ENCODE assay signal across 25 cellular contexts in the genomic region with DNA sequence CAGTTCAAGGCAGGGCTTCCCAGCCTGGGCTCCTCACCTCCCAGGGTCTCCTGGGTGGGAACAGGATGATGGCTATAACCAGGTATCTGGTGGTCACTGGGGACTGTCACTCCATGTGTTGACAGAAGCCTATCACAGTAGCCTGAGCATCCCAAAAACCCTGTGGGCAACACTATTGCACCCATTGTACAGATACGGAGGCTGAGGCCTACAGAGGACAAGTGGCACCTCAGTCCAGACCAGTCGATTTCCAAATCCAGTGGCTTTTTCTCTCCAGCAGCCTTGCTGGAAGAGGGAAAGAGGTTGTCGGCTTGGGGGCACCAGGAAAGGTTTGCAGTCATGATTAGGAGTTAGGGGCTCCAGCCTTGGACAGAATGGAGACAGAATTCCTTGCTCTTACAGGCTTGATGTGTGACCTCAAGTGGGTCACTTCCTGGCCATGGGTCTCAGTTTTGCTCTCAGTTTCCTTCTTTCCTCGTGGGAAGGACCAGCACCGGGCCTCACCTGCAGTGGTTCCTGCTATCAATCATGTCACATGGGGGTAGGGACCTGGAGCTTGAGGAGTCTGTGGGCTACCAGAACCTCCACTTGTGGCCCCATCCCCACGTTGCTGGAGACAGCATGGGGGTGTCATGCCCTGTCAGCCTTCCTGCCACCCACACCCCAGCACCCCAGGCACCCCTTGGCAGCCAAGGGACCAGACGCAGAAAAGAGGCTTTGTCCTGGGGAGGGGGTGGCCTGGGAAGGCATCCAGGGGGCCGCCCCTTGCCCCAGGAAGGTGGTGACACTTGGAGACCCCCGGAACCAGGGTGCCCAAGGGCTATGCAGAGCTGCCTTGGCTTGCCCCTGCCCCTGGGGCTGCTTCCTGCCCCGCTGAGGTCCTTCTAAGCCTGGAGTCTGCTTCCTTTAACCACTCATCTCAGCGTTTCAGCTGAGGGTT. TPM values are rescaled to one million over a fixed set of nuclear protein-coding genes. Genes with fewer than 3 reads are reported as not detected.
DNase-seq lines count a peak whose midpoint lies in the region; ATAC-seq, FAIRE-seq and TF ChIP-seq lines count a peak whose summit lies in the region.
"Had no signal": no experiment of that assay in that cellular context is flagged by ENCODE, and none has a peak within 500 bp of the region (broad histone marks: within the 10 kb centered on the region; RNA-seq: fewer than 3 reads in every experiment).

No MANE protein-coding gene starts in this region.

- POLR2A ChIA-PET in HEK293 (lab: Yijun Ruan, JAX), result no interaction called here

- H3K27me3 ChIP-seq in bronchial epithelial cell (ENCODE audit: control insufficient read depth, insufficient read depth, low read length) (peaks cover 18% of the 10 kb centered on the region), spleen (replicated peaks in 1 of 7) (peaks cover 0 to 59% (median 3%) of the 10 kb centered on the region in 7 donors), body of pancreas (no peaks in the 10 kb centered on the region)
- H3K27me3 ChIP-seq: suprapubic skin had no signal

- H3K9me3 ChIP-seq in HEK293 (ENCODE audit: control insufficient read depth, insufficient read depth, low read depth, low read length), result no peaks in the 10 kb centered on the region
- H3K9me3 ChIP-seq in spleen, result no peaks in the 10 kb centered on the region
- no peaks in the 10 kb centered on the region for H3K9me3 ChIP-seq in body of pancreas
- H3K9me3 ChIP-seq: suprapubic skin had no signal

- H3K4me1 ChIP-seq in HEK293 (ENCODE audit: control insufficient read depth, insufficient read depth, low read length) (no peaks in the 10 kb centered on the region), spleen (peaks cover 23 to 83% (median 57%) of the 10 kb centered on the region in 6 donors), body of pancreas (peaks cover 26% of the 10 kb centered on the region)

- TF ChIP-seq POLR2A in spleen (IDR thresholded peaks at IDR 0.05) (no peak), body of pancreas (IDR thresholded peaks at IDR 0.05) (no peak)

- peak; percentile 83 for FAIRE-seq in bronchial epithelial cell (lab: Jason Lieb, UNC)
- FAIRE-seq: frontal cortex, G401.6 had no signal

- no peak for DNase-seq in bronchial epithelial cell (ENCODE audit: low read depth)
- DNase-seq in spleen, result no peak
- no peak for DNase-seq in NCI-H1694 (lab: John Stamatoyannopoulos, UW)
- no peak for DNase-seq in body of pancreas
- no peak for DNase-seq in cerebellar nuclear complex (lab: John Stamatoyannopoulos, UW)
- DNase-seq: activated CD4-positive, alpha-beta memory T cell treated with anti-CD3 and anti-CD28 coated beads, Interleukin-2, amount 10 ng/mL, durations not matched to agents 7 days and 5 days; activated CD4-positive, CD25-positive, alpha-beta regulatory T cell treated with anti-CD3 and anti-CD28 coated beads, Interleukin-2, amount 50 U/mL, for 72 hours; activated CD8-positive, alpha-beta memory T cell treated with anti-CD3 and anti-CD28 coated beads, Interleukin-2, amount 50 U/mL, for 48 hours; activated naive CD4-positive, alpha-beta T cell treated with anti-CD3 and anti-CD28 coated beads, Interleukin-2, amount 50 U/mL, for 16 hours; CD4-positive, CD25-positive, alpha-beta regulatory T cell; cortex of kidney; H9; NCI-H1436 treated with DMSO at 0.1 percent for 48 hours; NCI-H446 treated with DMSO at 0.1 percent for 48 hours; stimulated activated naive CD4-positive, alpha-beta T cell; T-helper 17 cell had no signal

- H3K4me3 ChIP-seq in GM08714 (ENCODE audit: low read length), result peak overlapping the region; percentile 84; the same call in 1 of the 2 replicates
- no peak overlapping the region for H3K4me3 ChIP-seq in HEK293 (ENCODE audit: low read depth, low read length)
- H3K4me3 ChIP-seq in bronchial epithelial cell (ENCODE audit: low read depth, low read length), result no peak overlapping the region
- peak overlapping the region in 5 of 8 donors; percentile 53 to 77 (median 64) for H3K4me3 ChIP-seq in spleen
- no peak overlapping the region for H3K4me3 ChIP-seq in body of pancreas
- H3K4me3 ChIP-seq: SK-N-MC had no signal

- H3K36me3 ChIP-seq in HEK293 (ENCODE audit: control insufficient read depth in 2 of 2, insufficient read depth in 1 of 2, low read length in 2 of 2) (no peaks in the 10 kb centered on the region), bronchial epithelial cell (ENCODE audit: control insufficient read depth, insufficient read depth, low read length) (no peaks in the 10 kb centered on the region), spleen (no peaks in the 10 kb centered on the region), body of pancreas (replicated peaks in 1 of 2; ENCODE audit: insufficient read depth in 1 of 2, low read depth in 2 of 2) (no peaks in the 10 kb centered on the region)
- H3K36me3 ChIP-seq: suprapubic skin had no signal

- no peak for ATAC-seq in body of pancreas
- ATAC-seq: activated T-helper 17 cell treated with anti-CD3 and anti-CD28 coated beads, Interleukin-2, amount 50 U/mL, for 72 hours; T-helper 17 cell had no signal

- CTCF ChIA-PET in HEK293 (lab: Yijun Ruan, JAX), result interaction anchor here (0.7 to 5.5 kb wide), 4 partner anchors 37 to 247 kb away, joined by 3 to 44 read pairs (median 6); no protein-coding TSS in a partner anchor

- WGBS in spleen, 5 donors, result 37 to 47% (median 41%) methylated on average over 11 of the region's 11 CpGs
- 60 to 68% methylated on average over 7 to 11 of the region's 11 CpGs for WGBS in body of pancreas, 2 donors

- intact Hi-C loops in spleen (cut with DNase I; ENCODE audit: low total_unique reads) (no loop called here), body of pancreas (cut with DNase I) (loop anchor here (5.0 kb wide), 1 partner anchor 34 kb away; no protein-coding TSS in a partner anchor)

- H3K27ac ChIP-seq in HEK293 (ENCODE audit: extremely low read depth, low read depth, low read length), result no peak overlapping the region
- peak overlapping the region in 7 of 8 donors; percentile 11 to 91 (median 68) for H3K27ac ChIP-seq in spleen
- H3K27ac ChIP-seq in body of pancreas, result no peak overlapping the region
- H3K27ac ChIP-seq: RWPE1, SK-N-MC, suprapubic skin had no signal

- TF ChIP-seq CTCF in HEK293 (tag by site-specific recombination; IDR thresholded peaks at IDR 0.05), result no peak
- no peak for TF ChIP-seq CTCF in bronchial epithelial cell (IDR thresholded peaks at IDR 0.05; ENCODE audit: insufficient read depth, low read length, severe bottlenecking)
- no peak for TF ChIP-seq CTCF in spleen (IDR thresholded peaks at IDR 0.05 in 8 of 11, conservative IDR thresholded peaks at IDR 0.05 in 3 of 11)
- no peak for TF ChIP-seq CTCF in body of pancreas (IDR thresholded peaks at IDR 0.05)

TF ChIP-seq in HEK293, 187 proteins besides CTCF, POLR2A, EP300 and RAD21 (continues in another document):
- TF ChIP-seq ZNF664 (tag by site-specific recombination; IDR thresholded peaks at IDR 0.05) (no peak), HOXC10 (CRISPR knock-in tag; IDR thresholded peaks at IDR 0.05) (no peak), HOXD13 (CRISPR knock-in tag; IDR thresholded peaks at IDR 0.05; ENCODE audit: borderline replicate concordance) (no peak), GLIS2 (tag by site-specific recombination; IDR thresholded peaks at IDR 0.05) (0 out of 2 replicates have a peak, but pooled peaks have one; percentile 18), ZBTB17 (tag by site-specific recombination; IDR thresholded peaks at IDR 0.05) (0 out of 2 replicates have a peak, but pooled peaks have one; percentile 19), EGR2 (tag by site-specific recombination; IDR thresholded peaks at IDR 0.05; ENCODE audit: low read depth) (no peak), ZNF658 (tag by site-specific recombination; IDR thresholded peaks at IDR 0.05) (no peak), ZNF701 (tag by site-specific recombination; IDR thresholded peaks at IDR 0.05) (no peak), KLF17 (tag by site-specific recombination; IDR thresholded peaks at IDR 0.05) (no peak), ZNF10 (tag by site-specific recombination; IDR thresholded peaks at IDR 0.05) (no peak), ZNF704 (tag by site-specific recombination; IDR thresholded peaks at IDR 0.05) (no peak), PRDM1 (tag by site-specific recombination; IDR thresholded peaks at IDR 0.05) (no peak), ZNF677 (tag by site-specific recombination; IDR thresholded peaks at IDR 0.05) (no peak), ZNF138 (tag by site-specific recombination; IDR thresholded peaks at IDR 0.05; ENCODE audit: borderline replicate concordance) (no peak), KLF16 (tag by site-specific recombination; IDR thresholded peaks at IDR 0.05) (no peak), ZBTB48 (tag by site-specific recombination; IDR thresholded peaks at IDR 0.05) (0 out of 2 replicates have a peak, but pooled peaks have one; percentile 20), ZNF843 (tag by site-specific recombination; IDR thresholded peaks at IDR 0.05) (no peak), ZNF549 (tag by site-specific recombination; IDR thresholded peaks at IDR 0.05) (no peak), ZNF2 (tag by site-specific recombination; IDR thresholded peaks at IDR 0.05) (no peak), ZNF394 (tag by site-specific recombination; IDR thresholded peaks at IDR 0.05; ENCODE audit: borderline replicate concordance) (no peak)

RNA-seq across cellular contexts. Expression of gene EMID1, which starts 2.1 kb away (rescaled TPM):
- not detected in 2 replicates for total RNA-seq in bronchial epithelial cell
- total RNA-seq in spleen, result 10 to 100 TPM; 38.0 to 90.3 (median 62.0) TPM
- 10 to 100 TPM; 18.5 to 62.6 (median 60.4) TPM for polyA plus RNA-seq in spleen
- total RNA-seq in body of pancreas, result 10 to 100 TPM in 1 of 2 donors, 1 to 10 TPM in 1; 5.9 to 25.9 TPM
- total RNA-seq: activated T-helper 17 cell treated with anti-CD3 and anti-CD28 coated beads, Interleukin-2, amount 50 U/mL, for 72 hours; pulmonary artery endothelial cell; T-helper 17 cell had no signal

RNA-seq across cellular contexts. Expression of gene RHBDD3, which starts 59.9 kb away (rescaled TPM):
- total RNA-seq in bronchial epithelial cell, result 21.6 and 25.0 TPM in 2 replicates
- 10 to 100 TPM; 17.6 to 45.8 (median 24.7) TPM for total RNA-seq in spleen
- 10 to 100 TPM; 16.3 to 36.5 (median 23.9) TPM for polyA plus RNA-seq in spleen
- total RNA-seq in body of pancreas, result 10 to 100 TPM; 32.4 to 42.2 TPM

Comparison
In these comparisons a context has a peak if more than half of its experiments do, and no peak if none do; other contexts are left out.
1. H3K4me3 ChIP-seq: peak in GM08714 (single experiment) and spleen (5 of 8); none in HEK293 (single experiment), bronchial epithelial cell (single experiment) and body of pancreas (0 of 2).
2. H3K27ac ChIP-seq: peak in spleen (7 of 8); none in HEK293 (single experiment) and body of pancreas (0 of 4).